In genomic region chr12:47870175-47870781, GRCh38 we compare ENCODE assay signal across 8 cellular contexts. TPM values are rescaled to one million over a fixed set of nuclear protein-coding genes. Genes with fewer than 3 reads are reported as not detected.
DNase-seq lines count a peak whose midpoint lies in the region; ATAC-seq and TF ChIP-seq lines count a peak whose summit lies in the region.

No MANE protein-coding gene starts in this region.

- peaks cover 6 to 23% of the 10 kb centered on the region in 2 donors for H3K4me1 ChIP-seq in adrenal gland (replicated peaks in 1 of 2)

- peak overlapping the region in 4 of 5 donors; percentile 10 to 62 (median 42) for H3K27ac ChIP-seq in adrenal gland

- H3K36me3 ChIP-seq in adrenal gland (replicated peaks in 1 of 2): no peaks in the 10 kb centered on the region

- TF ChIP-seq CTCF in GM12873 (IDR thresholded peaks at IDR 0.05; ENCODE audit: insufficient read depth, low read depth, low read length, missing control alignments) (peak; percentile 54), adrenal gland (IDR thresholded peaks at IDR 0.05) (peak; percentile 21 to 64 (median 45))

- TF ChIP-seq POLR2A in adrenal gland (IDR thresholded peaks at IDR 0.05): peak in 1 of 2 donors; percentile 38

- DNase-seq in adrenal gland (peak; percentile 63 to 89 (median 82)), kidney tubule cell (ENCODE audit: low spot score) (peak; percentile 28), ureter (ENCODE audit: low spot score) (peak; percentile 57), LoVo (ENCODE audit: low spot score) (no peak)

- ATAC-seq in HG03432 (IDR thresholded peaks at IDR 0.05; ENCODE audit: unreplicated experiment) (peak; percentile 34), HG02840 (IDR thresholded peaks at IDR 0.05; ENCODE audit: low FRiP score, unreplicated experiment) (no peak), GM18861 (IDR thresholded peaks at IDR 0.05; ENCODE audit: unreplicated experiment) (no peak)

- H3K9me3 ChIP-seq in adrenal gland (replicated peaks in 1 of 3): no peaks in the 10 kb centered on the region

- 14 to 30% (median 18%) methylated on average over 5 to 6 of the region's 6 CpGs for WGBS in adrenal gland, 4 donors

- no peaks in the 10 kb centered on the region for H3K27me3 ChIP-seq in adrenal gland

- intact Hi-C loops in adrenal gland (cut with DNase I): no loop called here

- H3K4me3 ChIP-seq in adrenal gland: no peak overlapping the region

RNA-seq across cellular contexts. Expression of gene VDR, which starts 34.5 kb away (rescaled TPM):
- total RNA-seq in adrenal gland (10 to 100 TPM in 7 of 8 donors, 1 to 10 TPM in 1; 6.9 to 80.1 (median 19.7) TPM), ureter (12.6 TPM)
- polyA plus RNA-seq in adrenal gland: 10 to 100 TPM in 2 of 3 donors, 1 to 10 TPM in 1; 7.5 to 64.7 (median 15.8) TPM

RNA-seq across cellular contexts. Expression of gene HDAC7, which starts 50.6 kb away (rescaled TPM):
- total RNA-seq in adrenal gland (100 to 1,000 TPM in 5 of 8 donors, 10 to 100 TPM in 3; 66.6 to 178 (median 147) TPM), ureter (144 TPM)
- polyA plus RNA-seq in adrenal gland: 100 to 1,000 TPM; 110 to 184 (median 164) TPM
